ENCODE assay signal across 31 cellular contexts in the genomic region with DNA sequence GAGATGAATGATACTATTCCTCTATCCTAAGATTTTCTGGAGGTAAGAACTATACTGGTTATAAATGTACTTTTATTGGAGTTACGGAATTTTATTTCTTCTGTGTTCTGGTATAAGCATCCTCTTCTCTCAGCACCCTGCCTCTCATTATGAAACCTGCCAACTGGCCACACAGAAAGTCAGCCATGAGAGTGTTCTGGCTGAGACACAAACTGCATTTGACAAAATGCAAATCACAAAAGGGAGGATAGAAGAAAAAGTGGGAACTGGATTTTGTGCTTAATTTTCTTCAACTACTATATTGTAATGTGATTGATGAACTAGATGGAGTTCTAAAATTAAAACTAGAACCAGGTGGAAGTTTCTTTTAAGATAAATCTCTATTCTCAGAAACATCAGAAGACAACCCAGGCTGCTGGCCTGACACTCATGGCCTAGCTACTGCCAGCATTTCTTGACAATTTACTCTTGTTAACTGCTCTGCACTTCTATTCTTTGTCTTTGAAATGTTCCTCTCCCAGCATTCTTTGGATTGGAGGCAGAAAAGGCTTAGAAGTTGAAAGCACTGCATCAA.
"Had no signal": no experiment of that assay in that cellular context is flagged by ENCODE, and none has a peak within 500 bp of the region (broad histone marks: within the 10 kb centered on the region; RNA-seq: fewer than 3 reads in every experiment).

No MANE protein-coding gene starts in this region.

- H3K27ac Mint-ChIP-seq: activated B cell treated with CpG ODN at 0.5 μM for 24 hours; activated CD8-positive, alpha-beta T cell treated with anti-CD3 and anti-CD28 coated beads for 36 hours; activated T-helper 17 cell treated with anti-CD3 and anti-CD28 coated beads, Interleukin-2, amount 50 U/mL, for 72 hours; effector memory CD8-positive, alpha-beta T cell; nephron; progenitor cell of endocrine pancreas; stimulated activated effector memory CD8-positive, alpha-beta T cell treated with anti-CD3 and anti-CD28 coated beads, Interleukin-12 subunit alpha, Interleukin-12 subunit beta, amount 100 ng/mL, for 72 hours; stimulated activated naive CD8-positive, alpha-beta T cell treated with anti-CD3 and anti-CD28 coated beads, Interleukin-15, Interleukin-2, amounts not matched to agents 100 ng/mL and 50 ng/mL, for 24 hours; T-helper 2 cell treated with Interferon-gamma antibody and Interleukin-4, amounts not matched to agents 5 μg/mL and 100 μg/mL, for 36 hours had no signal

- H3K9me3 Mint-ChIP-seq: activated B cell treated with CpG ODN at 0.5 μM for 24 hours; activated CD8-positive, alpha-beta T cell treated with anti-CD3 and anti-CD28 coated beads for 36 hours; activated T-cell treated with anti-CD3 and anti-CD28 coated beads, Interleukin-2, amount 50 U/mL, for 4 hours; activated T-helper 17 cell treated with anti-CD3 and anti-CD28 coated beads, Interleukin-2, amount 50 U/mL, for 72 hours; effector memory CD8-positive, alpha-beta T cell; stimulated activated effector memory CD8-positive, alpha-beta T cell treated with anti-CD3 and anti-CD28 coated beads, Interleukin-12 subunit alpha, Interleukin-12 subunit beta, amount 100 ng/mL, for 72 hours; stimulated activated naive CD8-positive, alpha-beta T cell treated with anti-CD3 and anti-CD28 coated beads, Interleukin-15, Interleukin-2, amounts not matched to agents 100 ng/mL and 50 ng/mL, for 24 hours; T-helper 2 cell treated with Interferon-gamma antibody and Interleukin-4, amounts not matched to agents 5 μg/mL and 100 μg/mL, for 36 hours had no signal

- H3K27me3 Mint-ChIP-seq: activated B cell treated with CpG ODN at 0.5 μM for 24 hours; activated T-helper 17 cell treated with anti-CD3 and anti-CD28 coated beads, Interleukin-2, amount 50 U/mL, for 72 hours; progenitor cell of endocrine pancreas had no signal

- H3K4me1 Mint-ChIP-seq: nephron; stimulated activated effector memory CD8-positive, alpha-beta T cell treated with anti-CD3 and anti-CD28 coated beads, Interleukin-12 subunit alpha, Interleukin-12 subunit beta, amount 100 ng/mL, for 72 hours had no signal

- H3K36me3 ChIP-seq: gastroesophageal sphincter, heart left ventricle, left lung, lower lobe of right lung, neutrophil, right lobe of liver, tibial artery, upper lobe of right lung had no signal

- H3K27me3 ChIP-seq: gastroesophageal sphincter, heart left ventricle, left lung, right lobe of liver, tibial artery, upper lobe of right lung had no signal

- H3K4me1 ChIP-seq: gastroesophageal sphincter, left lung, lower lobe of right lung, right lobe of liver, tibial artery, upper lobe of right lung had no signal

- H3K4me3 ChIP-seq: coronary artery, gastroesophageal sphincter, heart left ventricle, left lung, lower lobe of right lung, mucosa of descending colon, right lobe of liver, tibial artery, upper lobe of right lung had no signal

- H3K36me3 Mint-ChIP-seq: stimulated activated effector memory CD8-positive, alpha-beta T cell treated with anti-CD3 and anti-CD28 coated beads, Interleukin-12 subunit alpha, Interleukin-12 subunit beta, amount 100 ng/mL, for 72 hours had no signal

- H3K9me3 ChIP-seq: gastroesophageal sphincter, heart left ventricle, left lung, lower lobe of right lung, mucosa of descending colon, neutrophil, right lobe of liver, tibial artery, upper lobe of right lung had no signal

- H3K4me3 Mint-ChIP-seq: activated B cell treated with CpG ODN at 0.5 μM for 24 hours; activated CD8-positive, alpha-beta T cell treated with anti-CD3 and anti-CD28 coated beads for 36 hours; activated T-cell treated with anti-CD3 and anti-CD28 coated beads, Interleukin-2, amount 50 U/mL, for 4 hours; activated T-helper 17 cell treated with anti-CD3 and anti-CD28 coated beads, Interleukin-2, amount 50 U/mL, for 72 hours; effector memory CD8-positive, alpha-beta T cell; nephron; stimulated activated effector memory CD8-positive, alpha-beta T cell treated with anti-CD3 and anti-CD28 coated beads, Interleukin-12 subunit alpha, Interleukin-12 subunit beta, amount 100 ng/mL, for 72 hours; stimulated activated naive CD8-positive, alpha-beta T cell treated with anti-CD3 and anti-CD28 coated beads, Interleukin-15, Interleukin-2, amounts not matched to agents 100 ng/mL and 50 ng/mL, for 24 hours; T-helper 2 cell treated with Interferon-gamma antibody and Interleukin-4, amounts not matched to agents 5 μg/mL and 100 μg/mL, for 36 hours had no signal

- H3K27ac ChIP-seq: coronary artery, gastroesophageal sphincter, heart left ventricle, left lung, lower lobe of right lung, neutrophil, right lobe of liver, tibial artery, upper lobe of right lung had no signal

- DNase-seq: activated B cell treated with CpG ODN at 0.5 μM for 24 hours; activated CD4-positive, alpha-beta T cell treated with anti-CD3 and anti-CD28 coated beads, Interleukin-2, amount 50 U/mL, for 1 hour; activated CD8-positive, alpha-beta T cell treated with anti-CD3 and anti-CD28 coated beads for 36 hours; activated gamma-delta T cell treated with Interleukin-2 at 50 U/mL for 16 hours; activated naive CD4-positive, alpha-beta T cell treated with anti-CD3 and anti-CD28 coated beads, Interleukin-2, amount 50 U/mL, for 16 hours; activated T-cell treated with anti-CD3 and anti-CD28 coated beads, Interleukin-2, amount 50 U/mL, for 4 hours; amniotic stem cell; cerebellar nuclear complex; effector memory CD8-positive, alpha-beta T cell; erythroblast; heart left ventricle; kidney glomerular epithelial cell; left lung; lower lobe of right lung; mesendoderm; mucosa of descending colon; right lobe of liver; stimulated activated CD4-positive, alpha-beta T cell treated with anti-CD3 and anti-CD28 coated beads, Interleukin-12 subunit alpha, Interleukin-12 subunit beta, amount 100 ng/mL, for 4 hours; stimulated activated CD4-positive, alpha-beta T cell treated with anti-CD3 and anti-CD28 coated beads, Interleukin-4, amount 100 ng/mL, for 24 hours; T-helper 1 cell; tibial artery; upper lobe of right lung had no signal
